ENCODE assay signal across 34 cellular contexts in the genomic region with DNA sequence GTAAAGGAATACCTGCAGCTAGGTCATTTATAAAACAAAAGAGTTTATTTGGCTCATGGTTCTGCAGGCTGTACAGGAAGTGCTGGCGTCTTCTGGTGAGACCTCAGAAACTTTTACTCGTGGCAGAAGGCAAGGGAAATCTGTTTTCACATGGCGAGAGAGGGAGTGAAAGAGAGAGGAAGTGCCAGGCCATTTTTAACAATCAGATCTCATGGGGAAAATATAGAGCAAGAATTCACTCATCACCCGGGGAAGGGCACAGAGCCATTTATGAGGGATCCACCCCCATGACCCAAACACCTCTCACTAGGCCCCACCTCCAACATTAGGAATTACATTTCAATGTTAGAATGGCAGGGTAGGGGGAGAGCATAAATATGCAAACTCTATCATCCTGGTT.
"Had no signal": no experiment of that assay in that cellular context is flagged by ENCODE, and none has a peak within 500 bp of the region (broad histone marks: within the 10 kb centered on the region; RNA-seq: fewer than 3 reads in every experiment).

No MANE protein-coding gene starts in this region.

- H3K27me3 ChIP-seq: adrenal gland, body of pancreas, brain microvascular endothelial cell, breast epithelium had no signal

- FAIRE-seq: astrocyte, TTC549 had no signal

- H3K9me3 ChIP-seq: adrenal gland, body of pancreas, breast epithelium had no signal

- H3K27ac ChIP-seq: adrenal gland, body of pancreas, brain microvascular endothelial cell, breast epithelium, VCaP had no signal

- ATAC-seq: activated CD8-positive, alpha-beta T cell treated with anti-CD3 and anti-CD28 coated beads for 36 hours; activated naive CD4-positive, alpha-beta T cell treated with anti-CD3 and anti-CD28 coated beads, Interleukin-2, amount 50 U/mL, for 72 hours; activated T-cell treated with anti-CD3 and anti-CD28 coated beads, Interleukin-2, amount 50 U/mL, for 4 hours; activated T-cell treated with anti-CD3 and anti-CD28 coated beads, Interleukin-2, amount 50 U/mL, for 72 hours; activated T-helper 17 cell treated with anti-CD3 and anti-CD28 coated beads, Interleukin-2, amount 50 U/mL, for 72 hours; body of pancreas had no signal

- H3K4me3 ChIP-seq: adrenal gland, body of pancreas, breast epithelium had no signal

- H3K36me3 ChIP-seq: adrenal gland, brain microvascular endothelial cell, breast epithelium had no signal

- H3K4me1 ChIP-seq: adrenal gland, body of pancreas, breast epithelium had no signal

- DNase-seq: activated B cell treated with CpG ODN at 0.5 μM for 24 hours; activated CD4-positive, alpha-beta memory T cell treated with anti-CD3 and anti-CD28 coated beads for 36 hours; activated CD4-positive, alpha-beta T cell treated with anti-CD3 and anti-CD28 coated beads for 4 hours; activated CD4-positive, alpha-beta T cell treated with anti-CD3 and anti-CD28 coated beads, Interleukin-2, amount 10 ng/mL, durations not matched to agents 24 days and 14 days; activated CD4-positive, alpha-beta T cell treated with anti-CD3 and anti-CD28 coated beads, Interleukin-2, amount 50 U/mL, for 1 hour; activated CD4-positive, alpha-beta T cell treated with anti-CD3 and anti-CD28 coated beads, Interleukin-2, amount 50 U/mL, for 4 hours; activated CD4-positive, CD25-positive, alpha-beta regulatory T cell treated with anti-CD3 and anti-CD28 coated beads, Interleukin-2, amount 50 U/mL, for 72 hours; activated CD8-positive, alpha-beta memory T cell treated with anti-CD3 and anti-CD28 coated beads, Interleukin-2, amount 50 U/mL, for 4 hours; activated CD8-positive, alpha-beta T cell treated with anti-CD3 and anti-CD28 coated beads for 36 hours; activated effector memory CD4-positive, alpha-beta T cell treated with anti-CD3 and anti-CD28 coated beads, Interleukin-2, amount 50 U/mL, for 16 hours; activated gamma-delta T cell treated with Interleukin-2 at 50 U/mL for 16 hours; activated naive CD4-positive, alpha-beta T cell; activated naive CD4-positive, alpha-beta T cell treated with anti-CD3 and anti-CD28 coated beads for 36 hours; activated naive CD4-positive, alpha-beta T cell treated with anti-CD3 and anti-CD28 coated beads, Interleukin-2, amount 50 U/mL, for 16 hours; activated naive CD8-positive, alpha-beta T cell treated with anti-CD3 and anti-CD28 coated beads for 36 hours; activated T-cell treated with anti-CD3 and anti-CD28 coated beads for 4 hours; activated T-cell treated with anti-CD3 and anti-CD28 coated beads, Interleukin-2, amount 50 U/mL, for 1 hour; activated T-cell treated with anti-CD3 and anti-CD28 coated beads, Interleukin-2, amount 50 U/mL, for 4 hours; activated T-cell treated with anti-CD3 and anti-CD28 coated beads, Interleukin-2, amount 50 U/mL, for 72 hours; adrenal gland; amniotic stem cell; aorta; body of pancreas; brain microvascular endothelial cell; central memory CD4-positive, alpha-beta T cell; T-helper 1 cell; T-helper 2 cell; T-helper 9 cell had no signal
